ENCODE assay signal across 2 cellular contexts in genomic region chr20:1839576-1840320, GRCh38. TPM values are rescaled to one million over a fixed set of nuclear protein-coding genes. Genes with fewer than 3 reads are reported as not detected.
"Had no signal": no experiment of that assay in that cellular context is flagged by ENCODE, and none has a peak within 500 bp of the region (broad histone marks: within the 10 kb centered on the region; RNA-seq: fewer than 3 reads in every experiment).

No MANE protein-coding gene starts in this region.

RNA-seq across cellular contexts. Expression of gene SIRPA, which starts 55.5 kb away (rescaled TPM):
- total RNA-seq: activated CD8-positive, alpha-beta T cell treated with anti-CD3 and anti-CD28 coated beads, Interleukin-2, amount 10 ng/mL, durations not matched to agents 7 days and 5 days; T-helper 1 cell treated with Interleukin-12 subunit alpha and Interleukin-12 subunit beta and Interleukin-4 antibody, amounts not matched to agents 30 ng/mL and 1 ng/mL, for 36 hours had no signal
